In genomic region chr4:77454858-77455257, GRCh38 we compare ENCODE assay signal across 18 cellular contexts.
DNase-seq lines count a peak whose midpoint lies in the region; FAIRE-seq and TF ChIP-seq lines count a peak whose summit lies in the region.
"Had no signal": no experiment of that assay in that cellular context is flagged by ENCODE, and none has a peak within 500 bp of the region (broad histone marks: within the 10 kb centered on the region; RNA-seq: fewer than 3 reads in every experiment).

No MANE protein-coding gene starts in this region.

- no peak for FAIRE-seq in bronchial epithelial cell (lab: Jason Lieb, UNC)
- FAIRE-seq: G401.6, H54 had no signal

- no peaks in the 10 kb centered on the region for H3K27me3 ChIP-seq in bronchial epithelial cell (ENCODE audit: control insufficient read depth, insufficient read depth, low read length)
- H3K27me3 ChIP-seq: MG63, SJSA1 had no signal

- H3K36me3 ChIP-seq in bronchial epithelial cell (ENCODE audit: control insufficient read depth, insufficient read depth, low read length): no peaks in the 10 kb centered on the region
- H3K36me3 ChIP-seq: MG63, SJSA1 had no signal

- peak; percentile 12 for DNase-seq in NCI-H1105 treated with DMSO at 0.1 percent for 48 hours (lab: John Stamatoyannopoulos, UW)
- DNase-seq in NCI-H1105 (lab: John Stamatoyannopoulos, UW): no peak
- peak; percentile 18 for DNase-seq in DMS53 treated with DMSO at 0.1 percent for 48 hours (lab: John Stamatoyannopoulos, UW; ENCODE audit: unreplicated experiment)
- DNase-seq in bronchial epithelial cell (ENCODE audit: low read depth): peak; percentile 62
- DNase-seq in fibroblast of the aortic adventitia (ENCODE audit: low read depth): peak; percentile 37
- no peak for DNase-seq in NCI-H2081 treated with DMSO at 0.1 percent for 48 hours (lab: John Stamatoyannopoulos, UW)
- DNase-seq in NCI-H345 (lab: John Stamatoyannopoulos, UW): no peak
- no peak for DNase-seq in stimulated activated CD4-positive, alpha-beta T cell treated with anti-CD3 and anti-CD28 coated beads, Interleukin-4, amount 100 ng/mL, for 24 hours
- DNase-seq: AML-193, DND-41, MG63, NCI-H1048, NCI-H146, NCI-H2029 treated with DMSO at 0.1 percent for 48 hours, NCI-H524 treated with DMSO at 0.1 percent for 48 hours had no signal

- TF ChIP-seq CTCF in bronchial epithelial cell (IDR thresholded peaks at IDR 0.05; ENCODE audit: insufficient read depth, low read length, severe bottlenecking) (no peak), fibroblast of the aortic adventitia (IDR thresholded peaks at IDR 0.05; ENCODE audit: insufficient read depth, low read length) (no peak)

- no peak overlapping the region for H3K4me3 ChIP-seq in bronchial epithelial cell (ENCODE audit: low read depth, low read length)
- no peak overlapping the region for H3K4me3 ChIP-seq in fibroblast of the aortic adventitia (ENCODE audit: low read depth, low read length)
- H3K4me3 ChIP-seq: MG63, SJSA1 had no signal

Comparison
In these comparisons a context has a peak if more than half of its experiments do, and no peak if none do; other contexts are left out.
1. DNase-seq: peak in NCI-H1105 treated with DMSO at 0.1 percent for 48 hours (single experiment), DMS53 treated with DMSO at 0.1 percent for 48 hours (single experiment), bronchial epithelial cell (single experiment) and fibroblast of the aortic adventitia (single experiment); none in NCI-H1105 (single experiment), NCI-H2081 treated with DMSO at 0.1 percent for 48 hours (single experiment), NCI-H345 (single experiment) and stimulated activated CD4-positive, alpha-beta T cell treated with anti-CD3 and anti-CD28 coated beads, Interleukin-4, amount 100 ng/mL, for 24 hours (single experiment).